ENCODE assay signal across 1 cellular context in genomic region chr22:23627401-23628055, GRCh38.
TF ChIP-seq lines count a peak whose summit lies in the region.

No MANE protein-coding gene starts in this region.

TF ChIP-seq in K562, 482 proteins besides CTCF, POLR2A, EP300 and RAD21:
- TF ChIP-seq RB1 (IDR thresholded peaks at IDR 0.05; ENCODE audit: low read depth) = 0 out of 2 replicates have a peak, but pooled peaks have one; percentile 25
- peak; percentile 25; the same call in 1 of the 2 replicates for TF ChIP-seq BHLHE40 (IDR thresholded peaks at IDR 0.05; ENCODE audit: low read length)
- TF ChIP-seq MNT (conservative IDR thresholded peaks at IDR 0.05) = 0 out of 4 replicates have a peak, but pooled peaks of 1 of the 2 experiments have one; percentile 20
- TF ChIP-seq SMC3 (conservative IDR thresholded peaks at IDR 0.05; ENCODE audit: insufficient read depth, low read depth, low read length) = peak; percentile 31; the same call in 1 of the 2 replicates
- 0 out of 2 replicates have a peak, but pooled peaks have one; percentile 12 for TF ChIP-seq KLF16 (IDR thresholded peaks at IDR 0.05)
- TF ChIP-seq FOXK2 (conservative IDR thresholded peaks at IDR 0.05 in 1 of 2, IDR thresholded peaks at IDR 0.05 in 1 of 2; ENCODE audit: low read depth in 2 of 2) = 0 out of 4 replicates have a peak, but pooled peaks of 1 of the 2 experiments have one; percentile 16
